ENCODE assay signal across 7 cellular contexts in genomic region chr15:51621917-51622268, GRCh38. TPM values are rescaled to one million over a fixed set of nuclear protein-coding genes. Genes with fewer than 3 reads are reported as not detected.
DNase-seq lines count a peak whose midpoint lies in the region; ATAC-seq and TF ChIP-seq lines count a peak whose summit lies in the region.

No MANE protein-coding gene starts in this region.

- ATAC-seq in GM21723 (IDR thresholded peaks at IDR 0.05; ENCODE audit: unreplicated experiment) (peak; percentile 51), right lobe of liver (peak; percentile 47 to 59 (median 54))

- TF ChIP-seq CTCF in GM10248 (IDR thresholded peaks at IDR 0.05; ENCODE audit: control extremely low read depth, extremely low read depth, low read depth, missing control alignments) (peak; percentile 14), right lobe of liver (IDR thresholded peaks at IDR 0.05) (peak in 3 of 4 donors; percentile 5 to 31 (median 20))

- H3K4me1 ChIP-seq in Karpas-422 (ENCODE audit: low read length) (peaks cover 32% of the 10 kb centered on the region), duodenal mucosa (ENCODE audit: control insufficient read depth in 1 of 2, insufficient read depth in 2 of 2, low read length in 2 of 2) (peaks cover 12 to 22% of the 10 kb centered on the region in 2 donors), right lobe of liver (peaks cover 0 to 4% (median 0%) of the 10 kb centered on the region in 4 donors)

- DNase-seq in GM10248 (ENCODE audit: extremely low spot score), result peak; percentile 60
- DNase-seq in Karpas-422, result peak; percentile 45
- DNase-seq in activated CD4-positive, alpha-beta T cell treated with anti-CD3 and anti-CD28 coated beads for 4 hours, result peak; percentile 2 to 19
- DNase-seq in right lobe of liver, result peak; percentile 58 to 66 (median 61)
- peak in 2 of 3 experiments; percentile 8 to 36 for DNase-seq in stimulated activated CD4-positive, alpha-beta T cell treated with anti-CD3 and anti-CD28 coated beads, TNF-alpha, amount 100 ng/mL, for 24 hours (ENCODE audit: low read depth in 3 of 3)

- intact Hi-C loops in right lobe of liver (cut with DNase I), result no loop called here

- no peak for TF ChIP-seq POLR2A in right lobe of liver (IDR thresholded peaks at IDR 0.05)

- WGBS in right lobe of liver (ENCODE audit: insufficient coverage, low coverage, low lambda C conversion rate, missing lambda C conversion rate), result 0% methylated on average over 16 of the region's 21 CpGs

- CTCF ChIA-PET in GM10248 (lab: Yijun Ruan, JAX), result interaction anchor here (0.9 to 3.6 kb wide), 6 partner anchors 8 to 155 kb away, joined by 3 to 18 read pairs (median 8); partner anchors contain the start of gene LYSMD2

- H3K9me2 ChIP-seq in Karpas-422 (replicated peaks; ENCODE audit: insufficient read depth, low read length), result no peaks in the 10 kb centered on the region

- H3K4me2 ChIP-seq in Karpas-422 (ENCODE audit: low read depth, low read length, poor library complexity, severe bottlenecking), result peak overlapping the region; percentile 93

- H4K20me1 ChIP-seq in Karpas-422 (ENCODE audit: insufficient read depth, low read depth, low read length), result no peaks in the 10 kb centered on the region

- peak overlapping the region; percentile 86 for H3K4me3 ChIP-seq in Karpas-422 (ENCODE audit: low read length)
- H3K4me3 ChIP-seq in duodenal mucosa (ENCODE audit: low read depth in 1 of 2, low read length in 2 of 2), result peak overlapping the region; percentile 77 to 92
- H3K4me3 ChIP-seq in right lobe of liver, result peak overlapping the region; percentile 73 to 83 (median 80)

- no peaks in the 10 kb centered on the region; the same call in 1 of the 2 replicates for H3K27me3 ChIP-seq in Karpas-422 (ENCODE audit: low read length)
- no peaks in the 10 kb centered on the region for H3K27me3 ChIP-seq in duodenal mucosa (ENCODE audit: control insufficient read depth in 1 of 2, insufficient read depth in 2 of 2, low read length in 2 of 2)
- no peaks in the 10 kb centered on the region for H3K27me3 ChIP-seq in right lobe of liver

- H3K9me3 ChIP-seq in Karpas-422 (ENCODE audit: low read length), result no peaks in the 10 kb centered on the region
- H3K9me3 ChIP-seq in duodenal mucosa (ENCODE audit: control insufficient read depth in 1 of 2, low read length in 2 of 2), result no peaks in the 10 kb centered on the region
- no peaks in the 10 kb centered on the region for H3K9me3 ChIP-seq in right lobe of liver

- peak overlapping the region; percentile 99 for H2AFZ ChIP-seq in Karpas-422 (ENCODE audit: low read length)

- H3K36me3 ChIP-seq in Karpas-422 (ENCODE audit: insufficient read depth, low read length), result no peaks in the 10 kb centered on the region
- no peaks in the 10 kb centered on the region for H3K36me3 ChIP-seq in duodenal mucosa (ENCODE audit: control insufficient read depth in 1 of 2, insufficient read depth in 2 of 2, low read length in 2 of 2)
- H3K36me3 ChIP-seq in right lobe of liver, result no peaks in the 10 kb centered on the region

- H3K27ac ChIP-seq in Karpas-422 (ENCODE audit: low read length), result no peak overlapping the region
- H3K27ac ChIP-seq in duodenal mucosa (ENCODE audit: low read depth, low read length), result peak overlapping the region; percentile 82
- H3K27ac ChIP-seq in right lobe of liver, result peak overlapping the region; percentile 73 to 88 (median 79)

- POLR2A ChIA-PET in GM10248 (lab: Yijun Ruan, JAX), result interaction anchor here (0.7 kb wide), 1 partner anchor 386 kb away, joined by 3 read pairs; no protein-coding TSS in a partner anchor

- no peaks in the 10 kb centered on the region for H3K79me2 ChIP-seq in Karpas-422 (ENCODE audit: low read length)

- H3K9ac ChIP-seq in Karpas-422 (ENCODE audit: low read length) (peak overlapping the region; percentile 77), duodenal mucosa (ENCODE audit: low read depth in 1 of 2, low read length in 2 of 2) (peak overlapping the region; percentile 63 to 80)

RNA-seq across cellular contexts. Expression of gene DMXL2, which starts 0.7 kb away (rescaled TPM):
- 3.2 and 17.8 TPM in 2 replicates for total RNA-seq in Karpas-422 (2014; rRNA removed; shearing (Covaris generic); ENCODE audit: low replicate concordance)
- total RNA-seq in right lobe of liver, result 10 to 100 TPM in 5 of 6 experiments, 1 to 10 TPM in 1; 8.8 to 16.1 (median 12.7) TPM

RNA-seq across cellular contexts. Expression of gene SCG3, which starts 59.4 kb away (rescaled TPM):
- total RNA-seq in Karpas-422 (2014; rRNA removed; shearing (Covaris generic); ENCODE audit: low replicate concordance), result not detected in 2 replicates
- not detected for total RNA-seq in right lobe of liver

Comparison
In these comparisons a context has a peak if more than half of its experiments do, and no peak if none do; other contexts are left out.
1. DNase-seq: peak in every context shown above with its lines; median percentile 61 in right lobe of liver; 60 in GM10248; 45 in Karpas-422; 22 in stimulated activated CD4-positive, alpha-beta T cell treated with anti-CD3 and anti-CD28 coated beads, TNF-alpha, amount 100 ng/mL, for 24 hours; 10 in activated CD4-positive, alpha-beta T cell treated with anti-CD3 and anti-CD28 coated beads for 4 hours.